Comparison of ENCODE assay signal across 1 cellular context in genomic region chr2:12741361-12741760, GRCh38.
A peak's percentile ranks its signal among the peaks of the same experiment; 100 is the strongest.
TF ChIP-seq lines count a peak whose summit lies in the region.

No MANE protein-coding gene starts in this region.

TF ChIP-seq in SK-N-SH treated with all-trans-retinoic acid at 6 μM for 48 hours, 23 proteins besides CTCF, POLR2A, EP300 and RAD21 (continued from another document):
- no peak for TF ChIP-seq PATZ1 (CRISPR knock-in tag; IDR thresholded peaks at IDR 0.05; ENCODE audit: borderline replicate concordance)
- no peak for TF ChIP-seq BACH2 (CRISPR knock-in tag; IDR thresholded peaks at IDR 0.05; ENCODE audit: borderline replicate concordance)
- no peak for TF ChIP-seq PPARA (CRISPR knock-in tag; IDR thresholded peaks at IDR 0.05; ENCODE audit: borderline replicate concordance)
- peak; percentile 65; the same call in 1 of the 2 replicates for TF ChIP-seq ESRRG (CRISPR knock-in tag; IDR thresholded peaks at IDR 0.05)
- TF ChIP-seq CSDC2 (CRISPR knock-in tag; IDR thresholded peaks at IDR 0.05) = no peak
- TF ChIP-seq ISL1 (CRISPR knock-in tag; IDR thresholded peaks at IDR 0.05) = peak; percentile 83
- TF ChIP-seq, protein P1, sequence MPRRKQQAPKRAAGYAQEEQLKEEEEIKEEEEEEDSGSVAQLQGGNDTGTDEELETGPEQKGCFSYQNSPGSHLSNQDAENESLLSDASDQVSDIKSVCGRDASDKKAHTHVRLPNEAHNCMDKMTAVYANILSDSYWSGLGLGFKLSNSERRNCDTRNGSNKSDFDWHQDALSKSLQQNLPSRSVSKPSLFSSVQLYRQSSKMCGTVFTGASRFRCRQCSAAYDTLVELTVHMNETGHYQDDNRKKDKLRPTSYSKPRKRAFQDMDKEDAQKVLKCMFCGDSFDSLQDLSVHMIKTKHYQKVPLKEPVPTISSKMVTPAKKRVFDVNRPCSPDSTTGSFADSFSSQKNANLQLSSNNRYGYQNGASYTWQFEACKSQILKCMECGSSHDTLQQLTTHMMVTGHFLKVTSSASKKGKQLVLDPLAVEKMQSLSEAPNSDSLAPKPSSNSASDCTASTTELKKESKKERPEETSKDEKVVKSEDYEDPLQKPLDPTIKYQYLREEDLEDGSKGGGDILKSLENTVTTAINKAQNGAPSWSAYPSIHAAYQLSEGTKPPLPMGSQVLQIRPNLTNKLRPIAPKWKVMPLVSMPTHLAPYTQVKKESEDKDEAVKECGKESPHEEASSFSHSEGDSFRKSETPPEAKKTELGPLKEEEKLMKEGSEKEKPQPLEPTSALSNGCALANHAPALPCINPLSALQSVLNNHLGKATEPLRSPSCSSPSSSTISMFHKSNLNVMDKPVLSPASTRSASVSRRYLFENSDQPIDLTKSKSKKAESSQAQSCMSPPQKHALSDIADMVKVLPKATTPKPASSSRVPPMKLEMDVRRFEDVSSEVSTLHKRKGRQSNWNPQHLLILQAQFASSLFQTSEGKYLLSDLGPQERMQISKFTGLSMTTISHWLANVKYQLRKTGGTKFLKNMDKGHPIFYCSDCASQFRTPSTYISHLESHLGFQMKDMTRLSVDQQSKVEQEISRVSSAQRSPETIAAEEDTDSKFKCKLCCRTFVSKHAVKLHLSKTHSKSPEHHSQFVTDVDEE (CRISPR knock-in tag; IDR thresholded peaks at IDR 0.05) = peak; percentile 73
- no peak for TF ChIP-seq GLIS3 (CRISPR knock-in tag; IDR thresholded peaks at IDR 0.05)
- 0 out of 2 replicates have a peak, but pooled peaks have one; percentile 26 for TF ChIP-seq TCF4 (CRISPR knock-in tag; IDR thresholded peaks at IDR 0.05; ENCODE audit: borderline replicate concordance)
- TF ChIP-seq, protein P2, sequence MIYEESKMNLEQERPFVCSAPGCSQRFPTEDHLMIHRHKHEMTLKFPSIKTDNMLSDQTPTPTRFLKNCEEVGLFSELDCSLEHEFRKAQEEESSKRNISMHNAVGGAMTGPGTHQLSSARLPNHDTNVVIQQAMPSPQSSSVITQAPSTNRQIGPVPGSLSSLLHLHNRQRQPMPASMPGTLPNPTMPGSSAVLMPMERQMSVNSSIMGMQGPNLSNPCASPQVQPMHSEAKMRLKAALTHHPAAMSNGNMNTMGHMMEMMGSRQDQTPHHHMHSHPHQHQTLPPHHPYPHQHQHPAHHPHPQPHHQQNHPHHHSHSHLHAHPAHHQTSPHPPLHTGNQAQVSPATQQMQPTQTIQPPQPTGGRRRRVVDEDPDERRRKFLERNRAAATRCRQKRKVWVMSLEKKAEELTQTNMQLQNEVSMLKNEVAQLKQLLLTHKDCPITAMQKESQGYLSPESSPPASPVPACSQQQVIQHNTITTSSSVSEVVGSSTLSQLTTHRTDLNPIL (CRISPR knock-in tag; IDR thresholded peaks at IDR 0.05; ENCODE audit: low read depth) = no peak
- no peak for TF ChIP-seq RARB (CRISPR knock-in tag; IDR thresholded peaks at IDR 0.05)
- TF ChIP-seq ZNF565 (CRISPR knock-in tag; conservative IDR thresholded peaks at IDR 0.05; ENCODE audit: low read depth) = no peak
- TF ChIP-seq ZNF70 (CRISPR knock-in tag; IDR thresholded peaks at IDR 0.05) = no peak
